In the genomic region with DNA sequence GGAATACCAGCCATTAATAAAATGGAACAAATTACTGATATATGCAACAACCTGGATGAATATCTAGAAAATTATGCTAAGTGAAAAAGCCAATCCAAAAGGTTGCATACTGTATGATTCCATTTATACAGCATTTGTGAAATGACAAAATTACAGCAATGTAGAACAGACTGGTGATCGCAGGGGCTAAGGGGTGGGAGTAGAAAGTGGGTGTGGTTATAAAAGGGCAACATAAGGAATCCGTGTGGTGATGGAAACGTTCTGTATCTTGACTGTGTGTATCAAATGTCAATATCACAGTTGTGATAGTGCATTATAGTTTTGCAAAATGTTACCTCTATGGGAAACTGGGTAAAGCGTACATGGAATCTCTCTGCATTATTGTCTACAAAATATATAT, we compare ENCODE assay signal across 23 cellular contexts. TPM values are rescaled to one million over a fixed set of nuclear protein-coding genes. Genes with fewer than 3 reads are reported as not detected.
DNase-seq lines count a peak whose midpoint lies in the region; ATAC-seq and TF ChIP-seq lines count a peak whose summit lies in the region.
"Had no signal": no experiment of that assay in that cellular context is flagged by ENCODE, and none has a peak within 500 bp of the region (broad histone marks: within the 10 kb centered on the region; RNA-seq: fewer than 3 reads in every experiment).

No MANE protein-coding gene starts in this region.

- no peaks in the 10 kb centered on the region for H3K27me3 Mint-ChIP-seq in naive thymus-derived CD4-positive, alpha-beta T cell
- H3K27me3 Mint-ChIP-seq: T-cell had no signal

- H3K27ac ChIP-seq in naive thymus-derived CD4-positive, alpha-beta T cell (ENCODE audit: low read depth, low read length) = no peak overlapping the region
- H3K27ac ChIP-seq in colonic mucosa = no peak overlapping the region
- H3K27ac ChIP-seq: 22Rv1 had no signal

- H3K4me1 Mint-ChIP-seq in naive thymus-derived CD4-positive, alpha-beta T cell = peaks cover 24 to 66% (median 57%) of the 10 kb centered on the region in 7 donors

- H3K27ac Mint-ChIP-seq in naive thymus-derived CD4-positive, alpha-beta T cell = peak overlapping the region in 8 of 9 donors; percentile 6 to 88 (median 62)
- H3K27ac Mint-ChIP-seq: CD14-positive monocyte, H9 had no signal

- no peak overlapping the region for H3K9ac ChIP-seq in colonic mucosa (ENCODE audit: low read depth in 2 of 2, low read length in 2 of 2)
- H3K9ac ChIP-seq: SK-N-SH had no signal

- CTCF ChIA-PET in naive thymus-derived CD4-positive, alpha-beta T cell (lab: Charles Lee) = interaction anchor here (2.0 kb wide), 1 partner anchor 10 kb away, joined by 6 read pairs; no protein-coding TSS in a partner anchor

- H3K27me3 ChIP-seq in naive thymus-derived CD4-positive, alpha-beta T cell (ENCODE audit: control insufficient read depth in 2 of 2, insufficient read depth in 2 of 2, low read length in 2 of 2) = no peaks in the 10 kb centered on the region
- H3K27me3 ChIP-seq in colonic mucosa = no peaks in the 10 kb centered on the region

- ATAC-seq in naive thymus-derived CD4-positive, alpha-beta T cell = no peak
- ATAC-seq in HG03520 (IDR thresholded peaks at IDR 0.05; ENCODE audit: unreplicated experiment) = no peak
- no peak for ATAC-seq in HG02763 (IDR thresholded peaks at IDR 0.05; ENCODE audit: unreplicated experiment)
- ATAC-seq: PC-3 had no signal

- POLR2A ChIA-PET in naive thymus-derived CD4-positive, alpha-beta T cell (lab: Charles Lee) = no interaction called here

- no peak overlapping the region for H3K4me3 ChIP-seq in naive thymus-derived CD4-positive, alpha-beta T cell (ENCODE audit: low read length)
- H3K4me3 ChIP-seq in colonic mucosa = no peak overlapping the region

- H3K36me3 ChIP-seq in naive thymus-derived CD4-positive, alpha-beta T cell (ENCODE audit: control insufficient read depth in 2 of 3, insufficient read depth in 3 of 3, low read length in 3 of 3) = no peaks in the 10 kb centered on the region
- no peaks in the 10 kb centered on the region for H3K36me3 ChIP-seq in colonic mucosa

- intact Hi-C loops in naive thymus-derived CD4-positive, alpha-beta T cell (cut with micrococcal nuclease) = loop anchor here in 1 of 2 donors (1.0 to 2.0 kb wide), 3 partner anchors 8 to 31 kb away; no protein-coding TSS in a partner anchor
- intact Hi-C loops in colonic mucosa (cut with DNase I) = no loop called here

- no peaks in the 10 kb centered on the region for H3K9me3 ChIP-seq in naive thymus-derived CD4-positive, alpha-beta T cell (ENCODE audit: control insufficient read depth in 2 of 3, low read length in 3 of 3)
- no peaks in the 10 kb centered on the region for H3K9me3 ChIP-seq in colonic mucosa
- H3K9me3 ChIP-seq: SK-N-SH had no signal

- peak overlapping the region in 5 of 10 donors; percentile 7 to 62 (median 32) for H3K4me3 Mint-ChIP-seq in naive thymus-derived CD4-positive, alpha-beta T cell
- H3K4me3 Mint-ChIP-seq: CD14-positive monocyte, H9 had no signal

- no peak for TF ChIP-seq CTCF in colonic mucosa (IDR thresholded peaks at IDR 0.05)

- DNase-seq in NCI-H1092 treated with DMSO at 0.1 percent for 48 hours (lab: John Stamatoyannopoulos, UW) (peak; percentile 80), NCI-H1092 (lab: John Stamatoyannopoulos, UW) (no peak), NCI-H2029 treated with DMSO at 0.1 percent for 48 hours (lab: John Stamatoyannopoulos, UW) (peak; percentile 41), NCI-H69 (lab: John Stamatoyannopoulos, UW) (peak; percentile 92), colonic mucosa (no peak)
- DNase-seq in naive thymus-derived CD4-positive, alpha-beta T cell = no peak
- DNase-seq: COR-L47, DMS153, H9, MM.1S, NCI-H1105, NCI-H226, NCI-H774, PC-3, RPMI8226, SHP77 treated with DMSO at 0.1 percent for 48 hours, SK-N-SH had no signal

- H3K36me3 Mint-ChIP-seq in naive thymus-derived CD4-positive, alpha-beta T cell = peaks cover 0 to 11% (median 0%) of the 10 kb centered on the region in 5 donors
- H3K36me3 Mint-ChIP-seq: T-cell had no signal

- peaks cover 0 to 47% of the 10 kb centered on the region in 2 donors for H3K4me1 ChIP-seq in naive thymus-derived CD4-positive, alpha-beta T cell (ENCODE audit: control insufficient read depth in 2 of 2, insufficient read depth in 2 of 2, low read length in 2 of 2)
- H3K4me1 ChIP-seq in colonic mucosa = no peaks in the 10 kb centered on the region

- no peaks in the 10 kb centered on the region for H3K9me3 Mint-ChIP-seq in naive thymus-derived CD4-positive, alpha-beta T cell
- H3K9me3 Mint-ChIP-seq: CD14-positive monocyte, H9, T-cell had no signal

RNA-seq across cellular contexts. Expression of a gene that starts 15.0 kb away (rescaled TPM):
- 10 to 100 TPM in 3 of 5 experiments, 1 to 10 TPM in 2; 6.9 to 16.0 (median 12.6) TPM for total RNA-seq in naive thymus-derived CD4-positive, alpha-beta T cell
- polyA plus RNA-seq in naive thymus-derived CD4-positive, alpha-beta T cell = 10 to 100 TPM; 26.4 to 29.6 TPM
- total RNA-seq in colonic mucosa = 10 to 100 TPM in 1 of 2 donors, 1 to 10 TPM in 1; 6.9 to 13.6 TPM

RNA-seq across cellular contexts. Expression of a gene that starts 45.5 kb away (rescaled TPM):
- not detected for total RNA-seq in naive thymus-derived CD4-positive, alpha-beta T cell
- not detected for polyA plus RNA-seq in naive thymus-derived CD4-positive, alpha-beta T cell
- total RNA-seq in colonic mucosa = 10 to 100 TPM in 1 of 2 donors, not detected in 1; 35.4 TPM
- total RNA-seq: Daoy, H9, PC-3 had no signal
- polyA plus RNA-seq: CD14-positive monocyte had no signal

Comparison
In these comparisons a context has a peak if more than half of its experiments do, and no peak if none do; other contexts are left out.
1. DNase-seq: peak in NCI-H1092 treated with DMSO at 0.1 percent for 48 hours (single experiment), NCI-H2029 treated with DMSO at 0.1 percent for 48 hours (single experiment) and NCI-H69 (single experiment); none in NCI-H1092 (single experiment), naive thymus-derived CD4-positive, alpha-beta T cell (0 of 9) and colonic mucosa (single experiment).